Comparison of ENCODE assay signal across 1 cellular context in genomic region chr5:94702729-94703128, GRCh38.
TF ChIP-seq lines count a peak whose summit lies in the region.

No MANE protein-coding gene starts in this region.

TF ChIP-seq in SK-N-SH, 30 proteins besides CTCF, POLR2A, EP300 and RAD21 (continued from another document):
- TF ChIP-seq IRF3 (IDR thresholded peaks at IDR 0.05; ENCODE audit: low read depth, low read length) (no peak), EZH2phosphoT487 (IDR thresholded peaks at IDR 0.05; ENCODE audit: borderline replicate concordance, low read depth) (no peak), ELF1 (IDR thresholded peaks at IDR 0.05) (no peak), MEF2A (IDR thresholded peaks at IDR 0.05; ENCODE audit: borderline replicate concordance, low read depth) (no peak), POLR2AphosphoS5 (IDR thresholded peaks at IDR 0.05; ENCODE audit: low read depth, low read length) (no peak)
